1 cellular context compared by ENCODE assay signal in the genomic region with DNA sequence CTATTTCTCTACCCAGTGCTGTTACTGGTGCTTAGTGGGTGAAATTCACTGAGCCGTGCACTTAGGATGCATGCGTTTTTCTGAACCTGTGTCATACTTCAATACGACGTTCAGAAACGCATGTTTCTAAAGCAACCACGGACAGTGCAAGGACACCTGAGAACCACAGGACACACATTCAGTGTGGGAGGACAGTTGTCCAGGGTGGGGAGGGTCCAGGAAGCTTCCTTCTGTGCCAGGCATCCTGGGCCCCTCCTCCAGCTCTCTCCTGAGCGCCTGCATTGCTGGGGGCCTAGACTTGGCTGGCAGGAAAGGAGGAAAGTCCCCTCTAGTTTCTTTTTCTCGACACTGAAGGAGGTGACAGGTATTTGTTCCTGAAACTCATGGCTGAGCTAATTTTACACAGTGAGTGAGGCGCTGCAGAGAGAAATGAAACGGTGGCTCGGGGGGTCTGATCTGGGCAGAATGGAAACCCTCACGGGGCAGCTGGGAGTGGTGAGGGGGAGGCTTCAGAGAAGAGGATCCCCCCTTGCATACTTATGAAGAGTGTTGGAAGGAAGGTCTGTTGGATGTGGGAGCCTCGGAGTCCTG.
A peak's percentile ranks its signal among the peaks of the same experiment; 100 is the strongest.
TF ChIP-seq lines count a peak whose summit lies in the region.

No MANE protein-coding gene starts in this region.

TF ChIP-seq in GM12878, 131 proteins besides CTCF, POLR2A, EP300 and RAD21 (continued from another document and continues in another):
- TF ChIP-seq, protein P1, sequence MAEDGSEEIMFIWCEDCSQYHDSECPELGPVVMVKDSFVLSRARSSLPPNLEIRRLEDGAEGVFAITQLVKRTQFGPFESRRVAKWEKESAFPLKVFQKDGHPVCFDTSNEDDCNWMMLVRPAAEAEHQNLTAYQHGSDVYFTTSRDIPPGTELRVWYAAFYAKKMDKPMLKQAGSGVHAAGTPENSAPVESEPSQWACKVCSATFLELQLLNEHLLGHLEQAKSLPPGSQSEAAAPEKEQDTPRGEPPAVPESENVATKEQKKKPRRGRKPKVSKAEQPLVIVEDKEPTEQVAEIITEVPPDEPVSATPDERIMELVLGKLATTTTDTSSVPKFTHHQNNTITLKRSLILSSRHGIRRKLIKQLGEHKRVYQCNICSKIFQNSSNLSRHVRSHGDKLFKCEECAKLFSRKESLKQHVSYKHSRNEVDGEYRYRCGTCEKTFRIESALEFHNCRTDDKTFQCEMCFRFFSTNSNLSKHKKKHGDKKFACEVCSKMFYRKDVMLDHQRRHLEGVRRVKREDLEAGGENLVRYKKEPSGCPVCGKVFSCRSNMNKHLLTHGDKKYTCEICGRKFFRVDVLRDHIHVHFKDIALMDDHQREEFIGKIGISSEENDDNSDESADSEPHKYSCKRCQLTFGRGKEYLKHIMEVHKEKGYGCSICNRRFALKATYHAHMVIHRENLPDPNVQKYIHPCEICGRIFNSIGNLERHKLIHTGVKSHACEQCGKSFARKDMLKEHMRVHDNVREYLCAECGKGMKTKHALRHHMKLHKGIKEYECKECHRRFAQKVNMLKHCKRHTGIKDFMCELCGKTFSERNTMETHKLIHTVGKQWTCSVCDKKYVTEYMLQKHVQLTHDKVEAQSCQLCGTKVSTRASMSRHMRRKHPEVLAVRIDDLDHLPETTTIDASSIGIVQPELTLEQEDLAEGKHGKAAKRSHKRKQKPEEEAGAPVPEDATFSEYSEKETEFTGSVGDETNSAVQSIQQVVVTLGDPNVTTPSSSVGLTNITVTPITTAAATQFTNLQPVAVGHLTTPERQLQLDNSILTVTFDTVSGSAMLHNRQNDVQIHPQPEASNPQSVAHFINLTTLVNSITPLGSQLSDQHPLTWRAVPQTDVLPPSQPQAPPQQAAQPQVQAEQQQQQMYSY (CRISPR knock-in tag; IDR thresholded peaks at IDR 0.05), result no peak
- TF ChIP-seq ZNF24 (IDR thresholded peaks at IDR 0.05), result peak; percentile 45; the same call in 1 of the 2 replicates
- TF ChIP-seq, protein P2, sequence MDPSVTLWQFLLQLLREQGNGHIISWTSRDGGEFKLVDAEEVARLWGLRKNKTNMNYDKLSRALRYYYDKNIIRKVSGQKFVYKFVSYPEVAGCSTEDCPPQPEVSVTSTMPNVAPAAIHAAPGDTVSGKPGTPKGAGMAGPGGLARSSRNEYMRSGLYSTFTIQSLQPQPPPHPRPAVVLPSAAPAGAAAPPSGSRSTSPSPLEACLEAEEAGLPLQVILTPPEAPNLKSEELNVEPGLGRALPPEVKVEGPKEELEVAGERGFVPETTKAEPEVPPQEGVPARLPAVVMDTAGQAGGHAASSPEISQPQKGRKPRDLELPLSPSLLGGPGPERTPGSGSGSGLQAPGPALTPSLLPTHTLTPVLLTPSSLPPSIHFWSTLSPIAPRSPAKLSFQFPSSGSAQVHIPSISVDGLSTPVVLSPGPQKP (IDR thresholded peaks at IDR 0.05; ENCODE audit: low read depth, low read length), result no peak
- TF ChIP-seq BCL11A (IDR thresholded peaks at IDR 0.05; ENCODE audit: low read depth, low read length), result peak; percentile 61; the same call in 1 of the 2 replicates
- TF ChIP-seq BHLHE40 (IDR thresholded peaks at IDR 0.05; ENCODE audit: borderline replicate concordance in 1 of 2, low read depth in 2 of 2, low read length in 1 of 2), result peak; percentile 50 to 54; a peak in 2 of 4 replicates
- TF ChIP-seq, protein P3, sequence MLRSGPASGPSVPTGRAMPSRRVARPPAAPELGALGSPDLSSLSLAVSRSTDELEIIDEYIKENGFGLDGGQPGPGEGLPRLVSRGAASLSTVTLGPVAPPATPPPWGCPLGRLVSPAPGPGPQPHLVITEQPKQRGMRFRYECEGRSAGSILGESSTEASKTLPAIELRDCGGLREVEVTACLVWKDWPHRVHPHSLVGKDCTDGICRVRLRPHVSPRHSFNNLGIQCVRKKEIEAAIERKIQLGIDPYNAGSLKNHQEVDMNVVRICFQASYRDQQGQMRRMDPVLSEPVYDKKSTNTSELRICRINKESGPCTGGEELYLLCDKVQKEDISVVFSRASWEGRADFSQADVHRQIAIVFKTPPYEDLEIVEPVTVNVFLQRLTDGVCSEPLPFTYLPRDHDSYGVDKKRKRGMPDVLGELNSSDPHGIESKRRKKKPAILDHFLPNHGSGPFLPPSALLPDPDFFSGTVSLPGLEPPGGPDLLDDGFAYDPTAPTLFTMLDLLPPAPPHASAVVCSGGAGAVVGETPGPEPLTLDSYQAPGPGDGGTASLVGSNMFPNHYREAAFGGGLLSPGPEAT (IDR thresholded peaks at IDR 0.05; ENCODE audit: low read depth), result peak; percentile 99
- TF ChIP-seq SRF (IDR thresholded peaks at IDR 0.05; ENCODE audit: low read depth in 2 of 2, low read length in 2 of 2), result no peak
- no peak for TF ChIP-seq ZBED1 (IDR thresholded peaks at IDR 0.05; ENCODE audit: borderline replicate concordance)
- TF ChIP-seq, protein P4, sequence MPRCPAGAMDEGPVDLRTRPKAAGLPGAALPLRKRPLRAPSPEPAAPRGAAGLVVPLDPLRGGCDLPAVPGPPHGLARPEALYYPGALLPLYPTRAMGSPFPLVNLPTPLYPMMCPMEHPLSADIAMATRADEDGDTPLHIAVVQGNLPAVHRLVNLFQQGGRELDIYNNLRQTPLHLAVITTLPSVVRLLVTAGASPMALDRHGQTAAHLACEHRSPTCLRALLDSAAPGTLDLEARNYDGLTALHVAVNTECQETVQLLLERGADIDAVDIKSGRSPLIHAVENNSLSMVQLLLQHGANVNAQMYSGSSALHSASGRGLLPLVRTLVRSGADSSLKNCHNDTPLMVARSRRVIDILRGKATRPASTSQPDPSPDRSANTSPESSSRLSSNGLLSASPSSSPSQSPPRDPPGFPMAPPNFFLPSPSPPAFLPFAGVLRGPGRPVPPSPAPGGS (IDR thresholded peaks at IDR 0.05; ENCODE audit: borderline replicate concordance, insufficient read depth, low read depth, low read length, poor library complexity, severe bottlenecking), result no peak
- TF ChIP-seq TBL1XR1 (IDR thresholded peaks at IDR 0.05; ENCODE audit: low read depth, low read length), result peak; percentile 74; the same call in 1 of the 2 replicates
- peak; percentile 96 to 97 for TF ChIP-seq IKZF2 (IDR thresholded peaks at IDR 0.05)
- TF ChIP-seq SPI1 (IDR thresholded peaks at IDR 0.05; ENCODE audit: borderline replicate concordance, insufficient read depth, low read depth, low read length), result no peak; the same call in 1 of the 2 replicates
- TF ChIP-seq BMI1 (IDR thresholded peaks at IDR 0.05; ENCODE audit: borderline replicate concordance), result 0 out of 2 replicates have a peak, but pooled peaks have one; percentile 54
- TF ChIP-seq CREM (IDR thresholded peaks at IDR 0.05; ENCODE audit: low read depth), result peak; percentile 63; the same call in 1 of the 2 replicates
- TF ChIP-seq, protein P5, sequence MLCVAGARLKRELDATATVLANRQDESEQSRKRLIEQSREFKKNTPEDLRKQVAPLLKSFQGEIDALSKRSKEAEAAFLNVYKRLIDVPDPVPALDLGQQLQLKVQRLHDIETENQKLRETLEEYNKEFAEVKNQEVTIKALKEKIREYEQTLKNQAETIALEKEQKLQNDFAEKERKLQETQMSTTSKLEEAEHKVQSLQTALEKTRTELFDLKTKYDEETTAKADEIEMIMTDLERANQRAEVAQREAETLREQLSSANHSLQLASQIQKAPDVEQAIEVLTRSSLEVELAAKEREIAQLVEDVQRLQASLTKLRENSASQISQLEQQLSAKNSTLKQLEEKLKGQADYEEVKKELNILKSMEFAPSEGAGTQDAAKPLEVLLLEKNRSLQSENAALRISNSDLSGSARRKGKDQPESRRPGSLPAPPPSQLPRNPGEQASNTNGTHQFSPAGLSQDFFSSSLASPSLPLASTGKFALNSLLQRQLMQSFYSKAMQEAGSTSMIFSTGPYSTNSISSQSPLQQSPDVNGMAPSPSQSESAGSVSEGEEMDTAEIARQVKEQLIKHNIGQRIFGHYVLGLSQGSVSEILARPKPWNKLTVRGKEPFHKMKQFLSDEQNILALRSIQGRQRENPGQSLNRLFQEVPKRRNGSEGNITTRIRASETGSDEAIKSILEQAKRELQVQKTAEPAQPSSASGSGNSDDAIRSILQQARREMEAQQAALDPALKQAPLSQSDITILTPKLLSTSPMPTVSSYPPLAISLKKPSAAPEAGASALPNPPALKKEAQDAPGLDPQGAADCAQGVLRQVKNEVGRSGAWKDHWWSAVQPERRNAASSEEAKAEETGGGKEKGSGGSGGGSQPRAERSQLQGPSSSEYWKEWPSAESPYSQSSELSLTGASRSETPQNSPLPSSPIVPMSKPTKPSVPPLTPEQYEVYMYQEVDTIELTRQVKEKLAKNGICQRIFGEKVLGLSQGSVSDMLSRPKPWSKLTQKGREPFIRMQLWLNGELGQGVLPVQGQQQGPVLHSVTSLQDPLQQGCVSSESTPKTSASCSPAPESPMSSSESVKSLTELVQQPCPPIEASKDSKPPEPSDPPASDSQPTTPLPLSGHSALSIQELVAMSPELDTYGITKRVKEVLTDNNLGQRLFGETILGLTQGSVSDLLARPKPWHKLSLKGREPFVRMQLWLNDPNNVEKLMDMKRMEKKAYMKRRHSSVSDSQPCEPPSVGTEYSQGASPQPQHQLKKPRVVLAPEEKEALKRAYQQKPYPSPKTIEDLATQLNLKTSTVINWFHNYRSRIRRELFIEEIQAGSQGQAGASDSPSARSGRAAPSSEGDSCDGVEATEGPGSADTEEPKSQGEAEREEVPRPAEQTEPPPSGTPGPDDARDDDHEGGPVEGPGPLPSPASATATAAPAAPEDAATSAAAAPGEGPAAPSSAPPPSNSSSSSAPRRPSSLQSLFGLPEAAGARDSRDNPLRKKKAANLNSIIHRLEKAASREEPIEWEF (IDR thresholded peaks at IDR 0.05; ENCODE audit: insufficient replicate concordance, low read depth, low read length), result peak; percentile 48
- peak; percentile 83; the same call in 1 of the 2 replicates for TF ChIP-seq CHD2 (IDR thresholded peaks at IDR 0.05; ENCODE audit: borderline replicate concordance, low read depth, low read length)
- TF ChIP-seq NRF1 (conservative IDR thresholded peaks at IDR 0.05; ENCODE audit: low read depth, low read length), result no peak
- no peak for TF ChIP-seq ZNF384 (IDR thresholded peaks at IDR 0.05; ENCODE audit: borderline replicate concordance, low read depth, low read length)
- TF ChIP-seq TCF3 (IDR thresholded peaks at IDR 0.05; ENCODE audit: borderline replicate concordance, insufficient read depth, low read depth, low read length), result peak; percentile 13; the same call in 1 of the 2 replicates
- peak; percentile 29 for TF ChIP-seq SP1 (IDR thresholded peaks at IDR 0.05; ENCODE audit: low read depth, low read length)
- peak; percentile 41; the same call in 1 of the 2 replicates for TF ChIP-seq MXI1 (IDR thresholded peaks at IDR 0.05; ENCODE audit: low read depth, low read length)
- TF ChIP-seq, protein P6, sequence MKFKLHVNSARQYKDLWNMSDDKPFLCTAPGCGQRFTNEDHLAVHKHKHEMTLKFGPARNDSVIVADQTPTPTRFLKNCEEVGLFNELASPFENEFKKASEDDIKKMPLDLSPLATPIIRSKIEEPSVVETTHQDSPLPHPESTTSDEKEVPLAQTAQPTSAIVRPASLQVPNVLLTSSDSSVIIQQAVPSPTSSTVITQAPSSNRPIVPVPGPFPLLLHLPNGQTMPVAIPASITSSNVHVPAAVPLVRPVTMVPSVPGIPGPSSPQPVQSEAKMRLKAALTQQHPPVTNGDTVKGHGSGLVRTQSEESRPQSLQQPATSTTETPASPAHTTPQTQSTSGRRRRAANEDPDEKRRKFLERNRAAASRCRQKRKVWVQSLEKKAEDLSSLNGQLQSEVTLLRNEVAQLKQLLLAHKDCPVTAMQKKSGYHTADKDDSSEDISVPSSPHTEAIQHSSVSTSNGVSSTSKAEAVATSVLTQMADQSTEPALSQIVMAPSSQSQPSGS (IDR thresholded peaks at IDR 0.05; ENCODE audit: low read length), result no peak
- TF ChIP-seq HDAC2 (IDR thresholded peaks at IDR 0.05), result no peak
- TF ChIP-seq PAX5 (IDR thresholded peaks at IDR 0.05; ENCODE audit: borderline replicate concordance, low read depth, low read length), result peak; percentile 55; the same call in 1 of the 2 replicates
- TF ChIP-seq, protein P7, sequence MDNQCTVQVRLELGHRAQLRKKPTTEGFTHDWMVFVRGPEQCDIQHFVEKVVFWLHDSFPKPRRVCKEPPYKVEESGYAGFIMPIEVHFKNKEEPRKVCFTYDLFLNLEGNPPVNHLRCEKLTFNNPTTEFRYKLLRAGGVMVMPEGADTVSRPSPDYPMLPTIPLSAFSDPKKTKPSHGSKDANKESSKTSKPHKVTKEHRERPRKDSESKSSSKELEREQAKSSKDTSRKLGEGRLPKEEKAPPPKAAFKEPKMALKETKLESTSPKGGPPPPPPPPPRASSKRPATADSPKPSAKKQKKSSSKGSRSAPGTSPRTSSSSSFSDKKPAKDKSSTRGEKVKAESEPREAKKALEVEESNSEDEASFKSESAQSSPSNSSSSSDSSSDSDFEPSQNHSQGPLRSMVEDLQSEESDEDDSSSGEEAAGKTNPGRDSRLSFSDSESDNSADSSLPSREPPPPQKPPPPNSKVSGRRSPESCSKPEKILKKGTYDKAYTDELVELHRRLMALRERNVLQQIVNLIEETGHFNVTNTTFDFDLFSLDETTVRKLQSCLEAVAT (IDR thresholded peaks at IDR 0.05), result peak; percentile 64; the same call in 1 of the 2 replicates
- peak; percentile 77 for TF ChIP-seq MEF2B (IDR thresholded peaks at IDR 0.05; ENCODE audit: partially characterized antibody, poor library complexity, severe bottlenecking)
- TF ChIP-seq IKZF1 (conservative IDR thresholded peaks at IDR 0.05), result peak; percentile 97
- no peak for TF ChIP-seq RBBP5 (conservative IDR thresholded peaks at IDR 0.05)
- TF ChIP-seq, protein P8, sequence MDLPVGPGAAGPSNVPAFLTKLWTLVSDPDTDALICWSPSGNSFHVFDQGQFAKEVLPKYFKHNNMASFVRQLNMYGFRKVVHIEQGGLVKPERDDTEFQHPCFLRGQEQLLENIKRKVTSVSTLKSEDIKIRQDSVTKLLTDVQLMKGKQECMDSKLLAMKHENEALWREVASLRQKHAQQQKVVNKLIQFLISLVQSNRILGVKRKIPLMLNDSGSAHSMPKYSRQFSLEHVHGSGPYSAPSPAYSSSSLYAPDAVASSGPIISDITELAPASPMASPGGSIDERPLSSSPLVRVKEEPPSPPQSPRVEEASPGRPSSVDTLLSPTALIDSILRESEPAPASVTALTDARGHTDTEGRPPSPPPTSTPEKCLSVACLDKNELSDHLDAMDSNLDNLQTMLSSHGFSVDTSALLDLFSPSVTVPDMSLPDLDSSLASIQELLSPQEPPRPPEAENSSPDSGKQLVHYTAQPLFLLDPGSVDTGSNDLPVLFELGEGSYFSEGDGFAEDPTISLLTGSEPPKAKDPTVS (IDR thresholded peaks at IDR 0.05; ENCODE audit: low read depth, low read length), result no peak
- no peak for TF ChIP-seq WRNIP1 (IDR thresholded peaks at IDR 0.05; ENCODE audit: borderline replicate concordance, low read depth, low read length)
